Comparison of ENCODE assay signal across 7 cellular contexts in the genomic region with DNA sequence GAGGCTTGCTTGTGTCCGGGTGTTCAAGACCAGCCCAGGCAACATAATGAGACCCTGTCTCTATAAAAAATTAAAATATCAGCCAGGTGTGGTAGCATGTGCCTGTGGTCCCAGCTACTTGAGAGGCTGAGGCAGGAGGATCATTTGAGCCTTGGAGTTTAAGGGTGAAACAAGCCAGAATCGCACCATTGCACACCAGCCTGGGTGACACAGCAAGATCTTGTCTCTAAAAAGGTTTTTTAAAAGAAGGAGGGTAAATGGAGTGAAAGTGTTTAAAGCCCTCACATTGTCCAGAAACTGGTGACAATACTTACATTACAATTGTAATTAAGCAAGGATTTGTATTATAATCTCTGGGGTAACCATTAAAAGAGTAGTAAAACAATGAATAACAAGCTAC.
"Had no signal": no experiment of that assay in that cellular context is flagged by ENCODE, and none has a peak within 500 bp of the region (broad histone marks: within the 10 kb centered on the region; RNA-seq: fewer than 3 reads in every experiment).

No MANE protein-coding gene starts in this region.

- H3K9ac ChIP-seq: GM23248 had no signal

- FAIRE-seq: H1, H54 had no signal

- H3K4me3 Mint-ChIP-seq: H9 had no signal

- H3K9me3 Mint-ChIP-seq: H9 had no signal

- H3K4me3 ChIP-seq: GM23248 had no signal

- DNase-seq: GM23248, H9, HCEC 1CT, IMR-90, KBM-7 had no signal

- H3K27ac ChIP-seq: GM23248 had no signal

- H2AFZ ChIP-seq: GM23248 had no signal
